In genomic region chr1:231872461-231872910, GRCh38 we compare ENCODE assay signal across 18 cellular contexts.
DNase-seq lines count a peak whose midpoint lies in the region; ATAC-seq lines count a peak whose summit lies in the region.
"Had no signal": no experiment of that assay in that cellular context is flagged by ENCODE, and none has a peak within 500 bp of the region (broad histone marks: within the 10 kb centered on the region; RNA-seq: fewer than 3 reads in every experiment).

No MANE protein-coding gene starts in this region.

- no peak overlapping the region for H4K91ac ChIP-seq in mesenchymal stem cell (ENCODE audit: low read length)

- H3K23ac ChIP-seq in mesenchymal stem cell (ENCODE audit: low read length in 2 of 2): no peak overlapping the region

- H3K9me3 ChIP-seq in BLaER1: peaks cover 14% of the 10 kb centered on the region; the same call in 1 of the 2 replicates
- H3K9me3 ChIP-seq in mesenchymal stem cell (ENCODE audit: control insufficient read depth, low read length): peaks cover 10% of the 10 kb centered on the region
- H3K9me3 ChIP-seq in HAP-1: no peaks in the 10 kb centered on the region
- H3K9me3 ChIP-seq: adrenal gland had no signal

- H3K27ac Mint-ChIP-seq in central memory CD8-positive, alpha-beta T cell (ENCODE audit: low read depth): peak overlapping the region; percentile 17

- H2AFZ ChIP-seq in mesenchymal stem cell (ENCODE audit: low read depth, low read length): no peak overlapping the region

- 44% methylated on average over 1 of the region's 1 CpG for WGBS in mesenchymal stem cell

- H2BK120ac ChIP-seq in mesenchymal stem cell (ENCODE audit: low read depth, low read length): no peak overlapping the region

- H3K27ac ChIP-seq in BLaER1 (no peak overlapping the region), mesenchymal stem cell (ENCODE audit: low read length, poor library complexity, severe bottlenecking) (no peak overlapping the region)
- H3K27ac ChIP-seq: adrenal gland, heart left ventricle, left lung, suprapubic skin had no signal

- no peak overlapping the region for H3K9ac ChIP-seq in BLaER1
- H3K9ac ChIP-seq in mesenchymal stem cell (ENCODE audit: low read length): no peak overlapping the region

- H3K27me3 ChIP-seq in BLaER1 (no peaks in the 10 kb centered on the region), mesenchymal stem cell (ENCODE audit: control insufficient read depth in 1 of 2, insufficient read depth in 1 of 2, low read length in 2 of 2) (no peaks in the 10 kb centered on the region), HAP-1 (ENCODE audit: low read depth) (no peaks in the 10 kb centered on the region)
- H3K27me3 ChIP-seq: adrenal gland, heart left ventricle, left lung, suprapubic skin had no signal

- H3K4me1 Mint-ChIP-seq in central memory CD8-positive, alpha-beta T cell: peaks cover 41% of the 10 kb centered on the region

- H4K20me1 ChIP-seq in BLaER1: no peaks in the 10 kb centered on the region

- no peak overlapping the region for H2BK5ac ChIP-seq in mesenchymal stem cell (ENCODE audit: low read depth, low read length, poor library complexity, severe bottlenecking)

- no peak for ATAC-seq in central memory CD8-positive, alpha-beta T cell (replicated peaks; ENCODE audit: extremely low read depth, poor library complexity, severe bottlenecking)
- ATAC-seq in HG03139 (IDR thresholded peaks at IDR 0.05; ENCODE audit: unreplicated experiment): no peak
- ATAC-seq: heart left ventricle, left lung had no signal

- H3K4me3 Mint-ChIP-seq in central memory CD8-positive, alpha-beta T cell: no peak overlapping the region
- H3K4me3 Mint-ChIP-seq: neural crest cell had no signal

- no peaks in the 10 kb centered on the region for H3K36me3 Mint-ChIP-seq in central memory CD8-positive, alpha-beta T cell (ENCODE audit: insufficient read depth)

- H2BK15ac ChIP-seq in mesenchymal stem cell (ENCODE audit: low read depth, poor library complexity, severe bottlenecking): no peak overlapping the region

- H3K79me1 ChIP-seq in mesenchymal stem cell (replicated peaks; ENCODE audit: low read length, poor library complexity, severe bottlenecking): peaks cover 10% of the 10 kb centered on the region

- H3K4me2 ChIP-seq in BLaER1 (peak overlapping the region; percentile 65; the same call in 1 of the 2 replicates), mesenchymal stem cell (ENCODE audit: low read length, poor library complexity, severe bottlenecking) (no peak overlapping the region)

- no peak overlapping the region for H2AK5ac ChIP-seq in mesenchymal stem cell (ENCODE audit: low read length, severe bottlenecking)

- no peak overlapping the region for H3K4me3 ChIP-seq in BLaER1
- no peak overlapping the region for H3K4me3 ChIP-seq in mesenchymal stem cell (ENCODE audit: insufficient read depth in 1 of 2, low read depth in 1 of 2, low read length in 2 of 2)
- no peak overlapping the region for H3K4me3 ChIP-seq in HAP-1
- H3K4me3 ChIP-seq: adrenal gland, heart left ventricle, left lung, suprapubic skin had no signal

- H3K18ac ChIP-seq in mesenchymal stem cell (ENCODE audit: low read depth in 1 of 2, low read length in 2 of 2): no peak overlapping the region

- in situ Hi-C loops in HAP-1 (cut with MboI; ENCODE audit: low sequenced_read_pairs): no loop called here

- H3K36me3 ChIP-seq in BLaER1 (peaks cover 22% of the 10 kb centered on the region; the same call in 1 of the 2 replicates), mesenchymal stem cell (ENCODE audit: control insufficient read depth in 1 of 2, insufficient read depth in 2 of 2, low read depth in 1 of 2, low read length in 2 of 2) (peaks cover 0 to 11% of the 10 kb centered on the region in 2 experiments), HAP-1 (replicated peaks) (no peaks in the 10 kb centered on the region)
- H3K36me3 ChIP-seq: adrenal gland, heart left ventricle had no signal

- no peak overlapping the region for H3K4ac ChIP-seq in mesenchymal stem cell (ENCODE audit: low read depth in 1 of 2, low read length in 2 of 2)

- peaks cover 25% of the 10 kb centered on the region for H3K4me1 ChIP-seq in BLaER1
- H3K4me1 ChIP-seq in mesenchymal stem cell (ENCODE audit: control insufficient read depth, insufficient read depth, low read depth, low read length): peaks cover 5% of the 10 kb centered on the region
- no peaks in the 10 kb centered on the region for H3K4me1 ChIP-seq in HAP-1

- DNase-seq in HS-5 (ENCODE audit: low read depth) (peak; percentile 60), mesenchymal stem cell (peak; percentile 65), HAP-1 (ENCODE audit: low spot score in 2 of 2) (no peak), GF-D8 (lab: John Stamatoyannopoulos, UW) (no peak), NCI-H526 treated with DMSO at 0.1 percent for 48 hours (lab: John Stamatoyannopoulos, UW) (no peak)
- no peak for DNase-seq in central memory CD8-positive, alpha-beta T cell (ENCODE audit: low spot score in 2 of 2)
- DNase-seq: activated CD8-positive, alpha-beta memory T cell treated with anti-CD3 and anti-CD28 coated beads, Interleukin-2, amount 50 U/mL, for 48 hours; adrenal gland; effector CD4-positive, alpha-beta T cell; H7; heart left ventricle; left lung; MV-4-11; NCI-H2171 treated with DMSO at 0.1 percent for 48 hours had no signal

- H2BK12ac ChIP-seq in mesenchymal stem cell (ENCODE audit: low read length in 2 of 2): no peak overlapping the region

- H3K14ac ChIP-seq in mesenchymal stem cell (ENCODE audit: low read length in 2 of 2): no peak overlapping the region

- peaks cover 10% of the 10 kb centered on the region for H3K9me3 Mint-ChIP-seq in central memory CD8-positive, alpha-beta T cell

- no peak overlapping the region for H4K8ac ChIP-seq in mesenchymal stem cell (ENCODE audit: low read length)

- no peaks in the 10 kb centered on the region for H3K27me3 Mint-ChIP-seq in central memory CD8-positive, alpha-beta T cell

Comparison
In these comparisons a context has a peak if more than half of its experiments do, and no peak if none do; other contexts are left out.
1. DNase-seq: peak in HS-5 (single experiment) and mesenchymal stem cell (single experiment); none in central memory CD8-positive, alpha-beta T cell (0 of 2), HAP-1 (0 of 2), GF-D8 (single experiment) and NCI-H526 treated with DMSO at 0.1 percent for 48 hours (single experiment).